In the genomic region with DNA sequence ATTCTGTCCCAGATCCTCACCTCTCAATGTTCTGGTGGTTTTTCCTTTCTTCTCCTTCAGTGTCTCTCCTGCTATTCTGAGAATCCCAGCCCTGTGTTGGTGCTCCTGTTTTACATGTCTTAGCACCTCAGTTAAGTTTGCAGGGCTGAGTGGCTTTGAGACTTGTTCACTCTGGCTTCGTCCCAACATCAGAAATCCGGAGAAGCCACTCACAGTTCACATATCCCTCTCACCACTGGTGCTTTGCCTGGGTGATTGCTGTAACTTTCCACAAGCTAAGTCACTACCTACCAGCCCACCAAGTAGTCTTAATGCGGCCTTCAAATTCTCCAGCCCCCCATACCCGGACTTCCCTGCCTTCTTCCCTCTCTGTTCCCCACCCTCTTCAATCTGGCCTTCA, we compare ENCODE assay signal across 20 cellular contexts. TPM values are rescaled to one million over a fixed set of nuclear protein-coding genes. Genes with fewer than 3 reads are reported as not detected.
DNase-seq lines count a peak whose midpoint lies in the region; ATAC-seq and TF ChIP-seq lines count a peak whose summit lies in the region.
"Had no signal": no experiment of that assay in that cellular context is flagged by ENCODE, and none has a peak within 500 bp of the region (broad histone marks: within the 10 kb centered on the region; RNA-seq: fewer than 3 reads in every experiment).

No MANE protein-coding gene starts in this region.

- ATAC-seq in CD4-positive, CD25-positive, alpha-beta regulatory T cell (ENCODE audit: low read depth in 2 of 2) = no peak
- ATAC-seq in activated T-helper 17 cell treated with anti-CD3 and anti-CD28 coated beads, Interleukin-2, amount 50 U/mL, for 72 hours (replicated peaks) = no peak
- ATAC-seq in natural killer cell treated with Interleukin-12 subunit alpha and Interleukin-12 subunit beta and Interleukin-15 and Interleukin-18, amount 100 ng/mL, for 72 hours = no peak
- no peak for ATAC-seq in HG03565 (IDR thresholded peaks at IDR 0.05; ENCODE audit: unreplicated experiment)
- ATAC-seq: heart right ventricle had no signal

- H3K27ac ChIP-seq in CD4-positive, CD25-positive, alpha-beta regulatory T cell (ENCODE audit: insufficient read depth, low read length, poor library complexity, severe bottlenecking) = peak overlapping the region; percentile 69
- H3K27ac ChIP-seq: C4-2B, GM23248, thoracic aorta had no signal

- H3K27me3 ChIP-seq in CD4-positive, CD25-positive, alpha-beta regulatory T cell (ENCODE audit: control insufficient read depth, insufficient read depth, low read length) = no peaks in the 10 kb centered on the region
- H3K27me3 ChIP-seq: heart right ventricle had no signal

- H3K4me3 Mint-ChIP-seq in activated CD4-positive, alpha-beta T cell treated with anti-CD3 and anti-CD28 coated beads, Interleukin-2, amount 10 ng/mL, durations not matched to agents 24 days and 14 days = peak overlapping the region; percentile 56
- peak overlapping the region; percentile 72 to 93 (median 88) for H3K4me3 Mint-ChIP-seq in CD4-positive, CD25-positive, alpha-beta regulatory T cell
- peak overlapping the region; percentile 69 for H3K4me3 Mint-ChIP-seq in activated T-helper 17 cell treated with anti-CD3 and anti-CD28 coated beads, Interleukin-2, amount 50 U/mL, for 72 hours
- H3K4me3 Mint-ChIP-seq in natural killer cell treated with Interleukin-12 subunit alpha and Interleukin-12 subunit beta and Interleukin-15 and Interleukin-18, amount 100 ng/mL, for 72 hours = peak overlapping the region; percentile 3

- no peaks in the 10 kb centered on the region for H3K9me3 ChIP-seq in CD4-positive, CD25-positive, alpha-beta regulatory T cell (ENCODE audit: control insufficient read depth in 2 of 2, low read length in 2 of 2)
- H3K9me3 ChIP-seq: heart right ventricle, thoracic aorta had no signal

- H3K36me3 ChIP-seq in CD4-positive, CD25-positive, alpha-beta regulatory T cell (ENCODE audit: control insufficient read depth, insufficient read depth, low read length) = peaks cover 68% of the 10 kb centered on the region

- H3K36me3 Mint-ChIP-seq in activated CD4-positive, alpha-beta T cell treated with anti-CD3 and anti-CD28 coated beads, Interleukin-2, amount 10 ng/mL, durations not matched to agents 24 days and 14 days (ENCODE audit: low read depth) = peaks cover 66% of the 10 kb centered on the region
- peaks cover 47% of the 10 kb centered on the region for H3K36me3 Mint-ChIP-seq in CD4-positive, CD25-positive, alpha-beta regulatory T cell
- H3K36me3 Mint-ChIP-seq in activated T-helper 17 cell treated with anti-CD3 and anti-CD28 coated beads, Interleukin-2, amount 50 U/mL, for 72 hours (ENCODE audit: low read depth) = peaks cover 99% of the 10 kb centered on the region
- peaks cover 15% of the 10 kb centered on the region for H3K36me3 Mint-ChIP-seq in natural killer cell treated with Interleukin-12 subunit alpha and Interleukin-12 subunit beta and Interleukin-15 and Interleukin-18, amount 100 ng/mL, for 72 hours

- peaks cover 73% of the 10 kb centered on the region for H3K4me1 ChIP-seq in CD4-positive, CD25-positive, alpha-beta regulatory T cell (ENCODE audit: control insufficient read depth, insufficient read depth, low read length, poor library complexity, severe bottlenecking)

- H3K27me3 Mint-ChIP-seq in activated CD4-positive, alpha-beta T cell treated with anti-CD3 and anti-CD28 coated beads, Interleukin-2, amount 10 ng/mL, durations not matched to agents 24 days and 14 days = no peaks in the 10 kb centered on the region
- no peaks in the 10 kb centered on the region for H3K27me3 Mint-ChIP-seq in CD4-positive, CD25-positive, alpha-beta regulatory T cell
- H3K27me3 Mint-ChIP-seq in activated T-helper 17 cell treated with anti-CD3 and anti-CD28 coated beads, Interleukin-2, amount 50 U/mL, for 72 hours = no peaks in the 10 kb centered on the region
- no peaks in the 10 kb centered on the region for H3K27me3 Mint-ChIP-seq in natural killer cell treated with Interleukin-12 subunit alpha and Interleukin-12 subunit beta and Interleukin-15 and Interleukin-18, amount 100 ng/mL, for 72 hours

- H3K9me3 Mint-ChIP-seq in activated CD4-positive, alpha-beta T cell treated with anti-CD3 and anti-CD28 coated beads, Interleukin-2, amount 10 ng/mL, durations not matched to agents 24 days and 14 days = no peaks in the 10 kb centered on the region
- no peaks in the 10 kb centered on the region for H3K9me3 Mint-ChIP-seq in CD4-positive, CD25-positive, alpha-beta regulatory T cell
- no peaks in the 10 kb centered on the region for H3K9me3 Mint-ChIP-seq in activated T-helper 17 cell treated with anti-CD3 and anti-CD28 coated beads, Interleukin-2, amount 50 U/mL, for 72 hours
- H3K9me3 Mint-ChIP-seq in natural killer cell treated with Interleukin-12 subunit alpha and Interleukin-12 subunit beta and Interleukin-15 and Interleukin-18, amount 100 ng/mL, for 72 hours = no peaks in the 10 kb centered on the region

- no peak for DNase-seq in activated CD4-positive, alpha-beta T cell treated with anti-CD3 and anti-CD28 coated beads, Interleukin-2, amount 10 ng/mL, durations not matched to agents 24 days and 14 days
- no peak for DNase-seq in activated CD4-positive, alpha-beta T cell treated with anti-CD3 and anti-CD28 coated beads for 4 hours
- no peak for DNase-seq in CD4-positive, CD25-positive, alpha-beta regulatory T cell
- no peak for DNase-seq in natural killer cell treated with Interleukin-12 subunit alpha and Interleukin-12 subunit beta and Interleukin-15 and Interleukin-18, amount 100 ng/mL, for 72 hours (ENCODE audit: low spot score)
- DNase-seq in HEK293T (ENCODE audit: extremely low spot score) = no peak
- DNase-seq in OCI-M1 (lab: John Stamatoyannopoulos, UW) = no peak
- DNase-seq: activated effector memory CD4-positive, alpha-beta T cell treated with anti-CD3 and anti-CD28 coated beads, Interleukin-2, amount 50 U/mL, for 16 hours; GM23248; heart right ventricle; mammary epithelial cell; NCI-H1436; NCI-H2171 treated with DMSO at 0.1 percent for 48 hours; NCI-H69; SIG-M5; stimulated activated CD4-positive, alpha-beta T cell treated with anti-CD3 and anti-CD28 coated beads, Interleukin-4, amount 100 ng/mL, for 24 hours; T-helper 9 cell had no signal

- H3K4me1 Mint-ChIP-seq in activated CD4-positive, alpha-beta T cell treated with anti-CD3 and anti-CD28 coated beads, Interleukin-2, amount 10 ng/mL, durations not matched to agents 24 days and 14 days = peaks cover 52% of the 10 kb centered on the region
- H3K4me1 Mint-ChIP-seq in CD4-positive, CD25-positive, alpha-beta regulatory T cell = peaks cover 27 to 76% (median 53%) of the 10 kb centered on the region in 4 donors
- H3K4me1 Mint-ChIP-seq in activated T-helper 17 cell treated with anti-CD3 and anti-CD28 coated beads, Interleukin-2, amount 50 U/mL, for 72 hours = peaks cover 32% of the 10 kb centered on the region
- peaks cover 46 to 54% of the 10 kb centered on the region in 2 donors for H3K4me1 Mint-ChIP-seq in natural killer cell treated with Interleukin-12 subunit alpha and Interleukin-12 subunit beta and Interleukin-15 and Interleukin-18, amount 100 ng/mL, for 72 hours (ENCODE audit: low read depth in 2 of 2)

- peak overlapping the region; percentile 21 for H3K4me3 ChIP-seq in CD4-positive, CD25-positive, alpha-beta regulatory T cell (ENCODE audit: low read depth, low read length)
- H3K4me3 ChIP-seq: GM23248, heart right ventricle, thoracic aorta had no signal

- intact Hi-C loops in activated CD4-positive, alpha-beta T cell treated with anti-CD3 and anti-CD28 coated beads, Interleukin-2, amount 10 ng/mL, durations not matched to agents 24 days and 14 days (cut with micrococcal nuclease) = no loop called here

- POLR2A ChIA-PET in HEK293T (lab: Yijun Ruan, JAX) = no interaction called here

- H3K27ac Mint-ChIP-seq in activated CD4-positive, alpha-beta T cell treated with anti-CD3 and anti-CD28 coated beads, Interleukin-2, amount 10 ng/mL, durations not matched to agents 24 days and 14 days = peak overlapping the region; percentile 77
- peak overlapping the region; percentile 44 to 95 (median 91) for H3K27ac Mint-ChIP-seq in CD4-positive, CD25-positive, alpha-beta regulatory T cell
- H3K27ac Mint-ChIP-seq in activated T-helper 17 cell treated with anti-CD3 and anti-CD28 coated beads, Interleukin-2, amount 50 U/mL, for 72 hours = peak overlapping the region; percentile 93
- peak overlapping the region; percentile 80 to 93 for H3K27ac Mint-ChIP-seq in natural killer cell treated with Interleukin-12 subunit alpha and Interleukin-12 subunit beta and Interleukin-15 and Interleukin-18, amount 100 ng/mL, for 72 hours

- CTCF ChIA-PET in HEK293T (lab: Yijun Ruan, JAX) = no interaction called here

TF ChIP-seq in HEK293T, 16 proteins besides CTCF, POLR2A, EP300 and RAD21 (continues in another document):
- TF ChIP-seq, protein P1, sequence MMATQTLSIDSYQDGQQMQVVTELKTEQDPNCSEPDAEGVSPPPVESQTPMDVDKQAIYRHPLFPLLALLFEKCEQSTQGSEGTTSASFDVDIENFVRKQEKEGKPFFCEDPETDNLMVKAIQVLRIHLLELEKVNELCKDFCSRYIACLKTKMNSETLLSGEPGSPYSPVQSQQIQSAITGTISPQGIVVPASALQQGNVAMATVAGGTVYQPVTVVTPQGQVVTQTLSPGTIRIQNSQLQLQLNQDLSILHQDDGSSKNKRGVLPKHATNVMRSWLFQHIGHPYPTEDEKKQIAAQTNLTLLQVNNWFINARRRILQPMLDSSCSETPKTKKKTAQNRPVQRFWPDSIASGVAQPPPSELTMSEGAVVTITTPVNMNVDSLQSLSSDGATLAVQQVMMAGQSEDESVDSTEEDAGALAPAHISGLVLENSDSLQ (IDR thresholded peaks at IDR 0.05) = no peak
- TF ChIP-seq NFRKB (IDR thresholded peaks at IDR 0.05) (no peak), FOXA1 (IDR thresholded peaks at IDR 0.05) (no peak), FOXM1 (IDR thresholded peaks at IDR 0.05; ENCODE audit: borderline replicate concordance) (no peak), CTBP1 (IDR thresholded peaks at IDR 0.05; ENCODE audit: borderline replicate concordance) (no peak), SP1 (IDR thresholded peaks at IDR 0.05) (no peak), ARNT (IDR thresholded peaks at IDR 0.05) (no peak), BHLHE40 (IDR thresholded peaks at IDR 0.05; ENCODE audit: borderline replicate concordance) (no peak), HDGF (IDR thresholded peaks at IDR 0.05; ENCODE audit: borderline replicate concordance) (no peak), LEF1 (IDR thresholded peaks at IDR 0.05; ENCODE audit: borderline replicate concordance) (no peak), SUZ12 (IDR thresholded peaks at IDR 0.05) (no peak), ELF4 (IDR thresholded peaks at IDR 0.05) (no peak), TARDBP (IDR thresholded peaks at IDR 0.05) (no peak)

RNA-seq across cellular contexts. Expression of gene CYFIP2, which starts 40.2 kb away (rescaled TPM):
- total RNA-seq in activated CD4-positive, alpha-beta T cell treated with anti-CD3 and anti-CD28 coated beads, Interleukin-2, amount 10 ng/mL, durations not matched to agents 24 days and 14 days = 180 and 193 TPM in 2 replicates
- 357 TPM for total RNA-seq in CD4-positive, CD25-positive, alpha-beta regulatory T cell
- 100 to 1,000 TPM; 332 to 383 (median 360) TPM for polyA plus RNA-seq in CD4-positive, CD25-positive, alpha-beta regulatory T cell
- 100 to 1,000 TPM; 269 to 291 TPM for total RNA-seq in activated T-helper 17 cell treated with anti-CD3 and anti-CD28 coated beads, Interleukin-2, amount 50 U/mL, for 72 hours
- 100 to 1,000 TPM; 282 to 424 TPM for total RNA-seq in natural killer cell treated with Interleukin-12 subunit alpha and Interleukin-12 subunit beta and Interleukin-15 and Interleukin-18, amount 100 ng/mL, for 72 hours

Comparison
In these comparisons a context has a peak if more than half of its experiments do, and no peak if none do; other contexts are left out.
1. H3K4me3 Mint-ChIP-seq: peak in every context shown above with its lines; median percentile 88 in CD4-positive, CD25-positive, alpha-beta regulatory T cell; 69 in activated T-helper 17 cell treated with anti-CD3 and anti-CD28 coated beads, Interleukin-2, amount 50 U/mL, for 72 hours; 56 in activated CD4-positive, alpha-beta T cell treated with anti-CD3 and anti-CD28 coated beads, Interleukin-2, amount 10 ng/mL, durations not matched to agents 24 days and 14 days; 3 in natural killer cell treated with Interleukin-12 subunit alpha and Interleukin-12 subunit beta and Interleukin-15 and Interleukin-18, amount 100 ng/mL, for 72 hours.